Comparison of ENCODE assay signal across 25 cellular contexts in genomic region chr18:24663026-24663425, GRCh38.
"Had no signal": no experiment of that assay in that cellular context is flagged by ENCODE, and none has a peak within 500 bp of the region (broad histone marks: within the 10 kb centered on the region; RNA-seq: fewer than 3 reads in every experiment).

No MANE protein-coding gene starts in this region.

- DNase-seq: activated CD4-positive, alpha-beta memory T cell treated with anti-CD3 and anti-CD28 coated beads, Interleukin-2, amount 10 ng/mL, durations not matched to agents 7 days and 5 days; activated CD4-positive, alpha-beta T cell treated with anti-CD3 and anti-CD28 coated beads for 36 hours; activated CD4-positive, alpha-beta T cell treated with anti-CD3 and anti-CD28 coated beads, Interleukin-2, amount 50 U/mL, for 1 hour; activated gamma-delta T cell; activated naive CD4-positive, alpha-beta T cell treated with anti-CD3 and anti-CD28 coated beads for 36 hours; activated T-cell treated with anti-CD3 and anti-CD28 coated beads for 4 hours; activated T-cell treated with anti-CD3 and anti-CD28 coated beads, Interleukin-2, amount 50 U/mL, for 48 hours; adrenal gland; anterior cingulate cortex; caudate nucleus; KBM-7; NCI-H1092; NCI-H1417; NCI-H1930; NCI-H2107; NCI-H226; NCI-H510A; NCI-H526 treated with DMSO at 0.1 percent for 48 hours; NCI-H82; SIG-M5; T-helper 17 cell; T1000; WERI-Rb-1 had no signal

- H3K27ac Mint-ChIP-seq: activated CD4-positive, alpha-beta memory T cell treated with anti-CD3 and anti-CD28 coated beads, Interleukin-2, amount 10 ng/mL, durations not matched to agents 7 days and 5 days; activated CD4-positive, alpha-beta T cell treated with anti-CD3 and anti-CD28 coated beads for 36 hours; activated naive CD4-positive, alpha-beta T cell treated with anti-CD3 and anti-CD28 coated beads for 36 hours; activated naive CD8-positive, alpha-beta T cell; activated T-helper 17 cell treated with anti-CD3 and anti-CD28 coated beads, Interleukin-2, amount 50 U/mL, for 72 hours; T-helper 17 cell had no signal

- H3K9me3 ChIP-seq: adrenal gland had no signal

- H3K4me3 ChIP-seq: adrenal gland had no signal

- H3K36me3 Mint-ChIP-seq: activated naive CD8-positive, alpha-beta T cell had no signal

- H3K36me3 ChIP-seq: adrenal gland, WERI-Rb-1 had no signal

- H3K27me3 ChIP-seq: adrenal gland had no signal

- H3K4me1 ChIP-seq: adrenal gland had no signal

- H3K4me3 Mint-ChIP-seq: activated CD4-positive, alpha-beta memory T cell treated with anti-CD3 and anti-CD28 coated beads, Interleukin-2, amount 10 ng/mL, durations not matched to agents 7 days and 5 days; activated CD4-positive, alpha-beta T cell treated with anti-CD3 and anti-CD28 coated beads for 36 hours; activated naive CD4-positive, alpha-beta T cell treated with anti-CD3 and anti-CD28 coated beads for 36 hours; activated naive CD8-positive, alpha-beta T cell; activated T-helper 17 cell treated with anti-CD3 and anti-CD28 coated beads, Interleukin-2, amount 50 U/mL, for 72 hours; T-helper 17 cell had no signal

- H3K9me3 Mint-ChIP-seq: activated CD4-positive, alpha-beta memory T cell treated with anti-CD3 and anti-CD28 coated beads, Interleukin-2, amount 10 ng/mL, durations not matched to agents 7 days and 5 days; activated naive CD4-positive, alpha-beta T cell treated with anti-CD3 and anti-CD28 coated beads for 36 hours; activated T-helper 17 cell treated with anti-CD3 and anti-CD28 coated beads, Interleukin-2, amount 50 U/mL, for 72 hours had no signal

- ATAC-seq: activated CD4-positive, alpha-beta T cell treated with anti-CD3 and anti-CD28 coated beads for 36 hours; activated T-helper 17 cell treated with anti-CD3 and anti-CD28 coated beads, Interleukin-2, amount 50 U/mL, for 72 hours; T-helper 17 cell had no signal

- H3K27ac ChIP-seq: adrenal gland, WERI-Rb-1 had no signal
